7 cellular contexts compared by ENCODE assay signal in genomic region chr16:27235055-27235937, GRCh38. TPM values are rescaled to one million over a fixed set of nuclear protein-coding genes. Genes with fewer than 3 reads are reported as not detected.
A peak's percentile ranks its signal among the peaks of the same experiment; 100 is the strongest.
DNase-seq lines count a peak whose midpoint lies in the region; ATAC-seq and TF ChIP-seq lines count a peak whose summit lies in the region.

No MANE protein-coding gene starts in this region.

- TF ChIP-seq POLR2A in breast epithelium (IDR thresholded peaks at IDR 0.05) (no peak), spleen (IDR thresholded peaks at IDR 0.05) (no peak)

- POLR2A ChIA-PET in WTC11 (lab: Charles Lee), result interaction anchor here (0.8 kb wide), 1 partner anchor 102 kb away, joined by 3 read pairs; no protein-coding TSS in a partner anchor

- no peaks in the 10 kb centered on the region for H3K27me3 Mint-ChIP-seq in WTC11 (ENCODE audit: low read depth)

- no peak overlapping the region for H3K27ac Mint-ChIP-seq in WTC11

- H3K36me3 ChIP-seq in breast epithelium (no peaks in the 10 kb centered on the region), spleen (peaks cover 0 to 36% (median 10%) of the 10 kb centered on the region in 6 donors)

- H3K4me1 ChIP-seq in breast epithelium, result peaks cover 7% of the 10 kb centered on the region in 2 donors
- peaks cover 65 to 100% (median 91%) of the 10 kb centered on the region in 6 donors for H3K4me1 ChIP-seq in spleen

- no peaks in the 10 kb centered on the region for H3K36me3 Mint-ChIP-seq in WTC11

- peak overlapping the region; percentile 78 to 88 for H3K27ac ChIP-seq in breast epithelium
- peak overlapping the region; percentile 79 to 94 (median 89) for H3K27ac ChIP-seq in spleen

- H3K4me1 Mint-ChIP-seq in WTC11, result peaks cover 26% of the 10 kb centered on the region

- H3K9me3 ChIP-seq in breast epithelium (no peaks in the 10 kb centered on the region), spleen (no peaks in the 10 kb centered on the region)

- DNase-seq in NCI-H2196 treated with DMSO at 0.1 percent for 48 hours (lab: John Stamatoyannopoulos, UW; ENCODE audit: unreplicated experiment), result peak; percentile 80
- DNase-seq in WTC11 (ENCODE audit: low spot score), result peak; percentile 46
- DNase-seq in breast epithelium (ENCODE audit: low spot score in 2 of 2), result peak; percentile 80 to 81
- peak; percentile 90 for DNase-seq in iris pigment epithelial cell (ENCODE audit: low read depth)
- DNase-seq in spleen, result peak; percentile 92

- H3K9me3 Mint-ChIP-seq in WTC11, result no peaks in the 10 kb centered on the region

- H3K4me3 ChIP-seq in breast epithelium, result peak overlapping the region in 2 of 3 donors; percentile 1 to 34
- peak overlapping the region in 5 of 8 donors; percentile 9 to 53 (median 15) for H3K4me3 ChIP-seq in spleen

- TF ChIP-seq CTCF in GM12874 (IDR thresholded peaks at IDR 0.05; ENCODE audit: insufficient read depth, low read depth, low read length), result peak; percentile 81
- TF ChIP-seq CTCF in WTC11 (IDR thresholded peaks at IDR 0.05), result peak; percentile 43; the same call in 1 of the 2 replicates
- TF ChIP-seq CTCF in breast epithelium (IDR thresholded peaks at IDR 0.05), result peak; percentile 28 to 77 (median 73)
- TF ChIP-seq CTCF in spleen (IDR thresholded peaks at IDR 0.05 in 8 of 11, conservative IDR thresholded peaks at IDR 0.05 in 3 of 11), result peak; percentile 63 to 93 (median 87)

- H3K27me3 ChIP-seq in breast epithelium, result no peaks in the 10 kb centered on the region
- no peaks in the 10 kb centered on the region for H3K27me3 ChIP-seq in spleen (replicated peaks in 1 of 7)

- intact Hi-C loops in breast epithelium (cut with DNase I; ENCODE audit: low total_unique reads) (loop anchor here (10.0 kb wide), 1 partner anchor 80 kb away; the partner anchor contains the start of gene IL4R), spleen (cut with DNase I; ENCODE audit: low total_unique reads) (loop anchor here (2.0 to 10.0 kb wide), 3 partner anchors 60 to 220 kb away; no protein-coding TSS in a partner anchor)

- CTCF ChIA-PET in WTC11 (lab: Charles Lee), result interaction anchor here (0.6 to 6.4 kb wide), 28 partner anchors 8 to 230 kb away, joined by 3 to 109 read pairs (median 5); no protein-coding TSS in a partner anchor

- ATAC-seq in WTC11 (peak; percentile 69), GM19467 (IDR thresholded peaks at IDR 0.05; ENCODE audit: unreplicated experiment) (no peak)

- 12 to 25% (median 14%) methylated on average over 23 of the region's 23 CpGs for WGBS in spleen, 5 donors

- no peak overlapping the region for H3K4me3 Mint-ChIP-seq in WTC11

TF ChIP-seq in WTC11, 78 proteins besides CTCF, POLR2A, EP300 and RAD21:
- no peak for TF ChIP-seq NFE2L1 (CRISPR knock-in tag; IDR thresholded peaks at IDR 0.05)
- no peak for TF ChIP-seq PRDM15 (CRISPR knock-in tag; IDR thresholded peaks at IDR 0.05)
- no peak for TF ChIP-seq FOXP4 (CRISPR knock-in tag; IDR thresholded peaks at IDR 0.05)
- 0 out of 2 replicates have a peak, but pooled peaks have one; percentile 20 for TF ChIP-seq MAX (CRISPR knock-in tag; IDR thresholded peaks at IDR 0.05)
- TF ChIP-seq GABPB1 (CRISPR knock-in tag; IDR thresholded peaks at IDR 0.05), result 0 out of 2 replicates have a peak, but pooled peaks have one; percentile 19

RNA-seq across cellular contexts. Expression of gene KDM8, which starts 32.0 kb away (rescaled TPM):
- total RNA-seq in WTC11 (2021) (10.9 to 16.5 TPM (median 11.7 TPM) in 3 replicates), breast epithelium (1 to 10 TPM; 1.9 to 4.5 (median 4.3) TPM), spleen (10 to 100 TPM in 3 of 7 donors, 1 to 10 TPM in 4; 8.3 to 14.7 (median 9.8) TPM)
- 10 to 100 TPM in 1 of 3 donors, 1 to 10 TPM in 2; 5.2 to 10.6 (median 7.4) TPM for polyA plus RNA-seq in spleen

RNA-seq across cellular contexts. Expression of gene NSMCE1, which starts 33.3 kb away (rescaled TPM):
- total RNA-seq in WTC11 (2021) (29.4 to 44.8 TPM (median 43.8 TPM) in 3 replicates), breast epithelium (10 to 100 TPM; 32.4 to 54.6 (median 51.8) TPM), spleen (10 to 100 TPM; 18.4 to 41.4 (median 31.7) TPM)
- 10 to 100 TPM; 37.9 to 79.0 (median 41.4) TPM for polyA plus RNA-seq in spleen
